ENCODE assay signal across 9 cellular contexts in the genomic region with DNA sequence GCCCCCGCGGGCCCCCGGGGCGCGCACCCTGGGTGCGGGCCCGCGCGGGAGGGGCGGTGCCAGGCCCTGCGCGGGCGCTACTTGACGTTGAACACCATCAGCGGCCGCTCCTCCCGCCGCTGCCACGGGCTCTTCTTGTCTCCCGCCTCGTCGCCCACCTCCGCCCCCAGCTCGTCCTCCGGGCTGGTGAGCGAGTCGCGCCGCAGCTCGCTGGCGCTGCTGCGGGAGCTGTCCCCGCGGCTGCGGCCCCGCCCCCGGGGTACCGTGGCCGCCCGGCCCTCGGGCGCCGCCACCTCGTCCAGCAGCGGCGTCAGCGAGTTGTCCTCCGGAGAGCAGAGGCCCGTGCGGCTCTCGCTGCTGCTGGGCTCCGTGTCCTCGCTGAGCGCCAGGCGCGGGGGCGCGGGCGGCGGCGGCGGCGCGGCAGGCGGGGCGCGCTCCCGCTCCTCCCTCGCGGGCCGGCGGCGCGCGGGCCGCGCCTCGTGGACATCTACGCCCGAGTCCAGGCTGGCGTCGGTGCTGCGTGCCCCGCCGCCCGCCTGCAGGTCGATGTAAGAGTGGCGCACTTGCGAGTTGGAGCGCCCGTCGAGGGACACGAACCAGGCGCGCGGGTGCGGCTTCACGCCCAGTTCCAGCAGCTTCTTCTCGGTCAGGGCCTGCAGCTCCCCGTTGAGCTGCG. TPM values are rescaled to one million over a fixed set of nuclear protein-coding genes. Genes with fewer than 3 reads are reported as not detected.
A peak's percentile ranks its signal among the peaks of the same experiment; 100 is the strongest.
DNase-seq lines count a peak whose midpoint lies in the region; ATAC-seq, FAIRE-seq and TF ChIP-seq lines count a peak whose summit lies in the region.
"Had no signal": no experiment of that assay in that cellular context is flagged by ENCODE, and none has a peak within 500 bp of the region (broad histone marks: within the 10 kb centered on the region; RNA-seq: fewer than 3 reads in every experiment).

No MANE protein-coding gene starts in this region.

- TF ChIP-seq CTCF in right lobe of liver (IDR thresholded peaks at IDR 0.05) (no peak), HepG2 (CRISPR knock-in tag; IDR thresholded peaks at IDR 0.05) (no peak), uterus (IDR thresholded peaks at IDR 0.05) (no peak)

- peaks cover 7% of the 10 kb centered on the region for H3K4me1 Mint-ChIP-seq in activated naive CD8-positive, alpha-beta T cell treated with anti-CD3 and anti-CD28 coated beads for 36 hours

- H3K27ac ChIP-seq in right lobe of liver: no peak overlapping the region
- H3K27ac ChIP-seq in HepG2 (ENCODE audit: extremely low read length, insufficient read depth, low read length): no peak overlapping the region
- H3K27ac ChIP-seq in uterus: peak overlapping the region; percentile 60 to 77
- H3K27ac ChIP-seq: adrenal gland had no signal

- H3K9ac ChIP-seq in HepG2 (ENCODE audit: insufficient read depth, low read depth, low read length): no peak overlapping the region

- H3K4me3 Mint-ChIP-seq in activated naive CD8-positive, alpha-beta T cell treated with anti-CD3 and anti-CD28 coated beads for 36 hours: no peak overlapping the region

- no peaks in the 10 kb centered on the region for H3K27me3 Mint-ChIP-seq in activated naive CD8-positive, alpha-beta T cell treated with anti-CD3 and anti-CD28 coated beads for 36 hours

- no peaks in the 10 kb centered on the region for H4K20me1 ChIP-seq in HepG2 (ENCODE audit: insufficient read depth, low read length)

- peaks cover 0 to 25% (median 10%) of the 10 kb centered on the region in 4 donors for H3K36me3 ChIP-seq in right lobe of liver
- H3K36me3 ChIP-seq in HepG2 (replicated peaks in 1 of 2; ENCODE audit: control insufficient read depth in 1 of 2, insufficient read depth in 2 of 2, low read length in 2 of 2): peaks cover 9 to 30% of the 10 kb centered on the region in 2 experiments
- no peaks in the 10 kb centered on the region for H3K36me3 ChIP-seq in uterus

- POLR2A ChIA-PET in HepG2 (lab: Yijun Ruan, JAX): interaction anchor here (1.1 to 4.8 kb wide), 3 partner anchors 9 to 22 kb away, joined by 5 to 24 read pairs (median 8); a partner anchor contains a TSS

- ATAC-seq in right lobe of liver (peak; percentile 20 to 37 (median 32)), HepG2 (no peak), HG03432 (IDR thresholded peaks at IDR 0.05; ENCODE audit: unreplicated experiment) (no peak)

- intact Hi-C loops in right lobe of liver (cut with DNase I) (loop anchor here in 1 of 2 donors (10.0 kb wide), 1 partner anchor 139 kb away; a partner anchor contains a TSS), HepG2 (cut with micrococcal nuclease; ENCODE audit: unreplicated experiment) (loop anchor here (10.0 kb wide), 1 partner anchor 171 kb away; no protein-coding TSS in a partner anchor), uterus (cut with DNase I; ENCODE audit: low total_unique reads) (no loop called here)

- H3K27ac Mint-ChIP-seq in activated naive CD8-positive, alpha-beta T cell treated with anti-CD3 and anti-CD28 coated beads for 36 hours: no peak overlapping the region

- DNase-seq in right lobe of liver (peak in 1 of 3 donors; percentile 50), HepG2 (ENCODE audit: low spot score) (no peak), islet precursor cell (peak; percentile 79), uterus (peak in 1 of 2 donors; percentile 54), NCI-H69 (lab: John Stamatoyannopoulos, UW) (no peak), foreskin melanocyte (no peak)
- peak; percentile 39 for DNase-seq in activated naive CD8-positive, alpha-beta T cell treated with anti-CD3 and anti-CD28 coated beads for 36 hours

- H3K27me3 ChIP-seq in right lobe of liver: no peaks in the 10 kb centered on the region
- H3K27me3 ChIP-seq in HepG2 (ENCODE audit: control insufficient read depth in 1 of 2, insufficient read depth in 2 of 2, low read length in 2 of 2): peaks cover 8 to 10% of the 10 kb centered on the region in 2 experiments; a peak in 3 of 5 replicates
- H3K27me3 ChIP-seq in uterus: no peaks in the 10 kb centered on the region
- H3K27me3 ChIP-seq: adrenal gland had no signal

- H3K36me3 Mint-ChIP-seq in activated naive CD8-positive, alpha-beta T cell treated with anti-CD3 and anti-CD28 coated beads for 36 hours: peaks cover 3% of the 10 kb centered on the region

- TF ChIP-seq POLR2A in right lobe of liver (IDR thresholded peaks at IDR 0.05): no peak
- no peak for TF ChIP-seq POLR2A in HepG2 (IDR thresholded peaks at IDR 0.05; ENCODE audit: insufficient read depth in 1 of 2, low read depth in 2 of 2, low read length in 2 of 2)
- TF ChIP-seq POLR2A in uterus (IDR thresholded peaks at IDR 0.05): no peak

- WGBS in right lobe of liver (ENCODE audit: insufficient coverage, low coverage, low lambda C conversion rate, missing lambda C conversion rate): no CpG with 5 or more reads among the region's 101 CpGs
- WGBS in HepG2 (ENCODE audit: low lambda C conversion rate): 95% methylated on average over 99 of the region's 101 CpGs

- in situ Hi-C loops in HepG2 (cut with HindIII; ENCODE audit: extremely low pct_ligation_motif_present, low pct_unique_long_range_greater_than_20kb): no loop called here

- no peak overlapping the region for H3K4me2 ChIP-seq in HepG2 (ENCODE audit: low read depth, low read length)

- no peaks in the 10 kb centered on the region for H3K9me3 Mint-ChIP-seq in activated naive CD8-positive, alpha-beta T cell treated with anti-CD3 and anti-CD28 coated beads for 36 hours

- CTCF ChIA-PET in HepG2 (lab: Yijun Ruan, JAX; ENCODE audit: low intra/inter-chr PET ratio, low total read pairs): interaction anchor here (2.0 kb wide), 1 partner anchor 10 kb away, joined by 9 read pairs; a partner anchor contains a TSS

- TF ChIP-seq RAD21 in HepG2 (CRISPR knock-in tag; IDR thresholded peaks at IDR 0.05): no peak

- TF ChIP-seq EP300 in HepG2 (IDR thresholded peaks at IDR 0.05; ENCODE audit: low read depth in 2 of 2, low read length in 2 of 2) (no peak), HepG2 (CRISPR knock-in tag; IDR thresholded peaks at IDR 0.05; ENCODE audit: borderline replicate concordance) (no peak)

- H2AFZ ChIP-seq in HepG2 (ENCODE audit: low read length): no peak overlapping the region

- no peak for FAIRE-seq in HepG2 (lab: Jason Lieb, UNC)

- BruUV-seq in HepG2 (replicated peaks; lab: Mats Ljungman, UMichigan): no TSS peak

- H3K4me1 ChIP-seq in right lobe of liver: no peaks in the 10 kb centered on the region
- peaks cover 8% of the 10 kb centered on the region for H3K4me1 ChIP-seq in HepG2 (ENCODE audit: insufficient read depth, low read length)
- no peaks in the 10 kb centered on the region for H3K4me1 ChIP-seq in uterus
- H3K4me1 ChIP-seq: adrenal gland had no signal

- H3K4me3 ChIP-seq in right lobe of liver (no peak overlapping the region), HepG2 (replicated peaks in 1 of 3; ENCODE audit: insufficient read depth in 1 of 3, low read depth in 2 of 3, low read length in 3 of 3) (no peak overlapping the region), uterus (peak overlapping the region in 1 of 2 donors; percentile 45)

- no peaks in the 10 kb centered on the region for H3K79me2 ChIP-seq in HepG2 (ENCODE audit: insufficient read depth, low read length)

- no peaks in the 10 kb centered on the region for H3K9me3 ChIP-seq in right lobe of liver
- H3K9me3 ChIP-seq in HepG2 (ENCODE audit: low read length): no peaks in the 10 kb centered on the region
- H3K9me3 ChIP-seq in uterus: no peaks in the 10 kb centered on the region
- H3K9me3 ChIP-seq: adrenal gland had no signal

RNA-seq across cellular contexts. Expression of a gene that starts 8.7 kb away (rescaled TPM):
- total RNA-seq in right lobe of liver (100 to 1,000 TPM in 5 of 6 experiments, 10 to 100 TPM in 1; 84.5 to 230 (median 150) TPM), HepG2 (2016; rRNA removed; fragmentation: Illumina TruSeq; extraction: Trizol) (41.2 and 86.6 TPM in 2 replicates), uterus (100 to 1,000 TPM; 101 to 178 (median 120) TPM)
- 14.7 and 16.4 TPM in 2 replicates for total RNA-seq in HepG2 (2016; cell fraction: cytosol; rRNA removed; fragmentation: Illumina TruSeq; extraction: Trizol; ENCODE audit: low read depth)
- total RNA-seq in HepG2 (2016; cell fraction: insoluble cytoplasmic fraction; rRNA removed; fragmentation: Illumina TruSeq; extraction: Trizol): 36.4 and 95.6 TPM in 2 replicates
- total RNA-seq in HepG2 (2016; cell fraction: membrane; rRNA removed; fragmentation: Illumina TruSeq; extraction: Trizol): 24.9 and 32.7 TPM in 2 replicates
- 81.7 and 101 TPM in 2 replicates for total RNA-seq in HepG2 (2016; cell fraction: nucleus; rRNA removed; fragmentation: Illumina TruSeq; extraction: Trizol)
- polyA plus RNA-seq in HepG2 (2011; rRNA removed): 143 and 195 TPM in 2 replicates
- 82.9 and 130 TPM in 2 replicates for polyA plus RNA-seq in HepG2 (2011; cell fraction: cytosol; rRNA removed)
- 653 and 705 TPM in 2 replicates for polyA plus RNA-seq in HepG2 (2011; cell fraction: nucleus; rRNA removed)
- polyA plus RNA-seq in HepG2 (2012): 166 and 219 TPM in 2 replicates
- 23.3 and 23.7 TPM in 2 replicates for polyA plus RNA-seq in HepG2 (2016; cell fraction: cytosol; fragmentation: Illumina TruSeq; extraction: Trizol; ENCODE audit: low read depth)
- polyA plus RNA-seq in HepG2 (2016; cell fraction: insoluble cytoplasmic fraction; fragmentation: Illumina TruSeq; extraction: Trizol; ENCODE audit: low read depth): 50.3 and 62.4 TPM in 2 replicates
- polyA plus RNA-seq in HepG2 (2016; cell fraction: membrane; fragmentation: Illumina TruSeq; extraction: Trizol; ENCODE audit: low read depth): 32.0 and 32.7 TPM in 2 replicates
- polyA plus RNA-seq in HepG2 (2016; cell fraction: nucleus; fragmentation: Illumina TruSeq; extraction: Trizol; ENCODE audit: insufficient read depth, low read depth): 211 and 219 TPM in 2 replicates
- 65.4 and 170 TPM in 2 replicates for polyA minus RNA-seq in HepG2 (2011; rRNA and poly(A)+ RNA removed; ENCODE audit: low replicate concordance)
- polyA minus RNA-seq in HepG2 (2011; cell fraction: cytosol; rRNA and poly(A)+ RNA removed): 146 and 172 TPM in 2 replicates
- 48.2 and 74.1 TPM in 2 replicates for polyA minus RNA-seq in HepG2 (2011; cell fraction: nucleus; rRNA and poly(A)+ RNA removed)
- 10 to 100 TPM; 34.4 to 36.1 TPM for total RNA-seq in activated naive CD8-positive, alpha-beta T cell treated with anti-CD3 and anti-CD28 coated beads for 36 hours

RNA-seq across cellular contexts. Expression of a gene that starts 9.9 kb away (rescaled TPM):
- under 1 TPM; 0.16 to 0.68 (median 0.39) TPM for total RNA-seq in right lobe of liver
- 1.0 and 1.8 TPM in 2 replicates for total RNA-seq in HepG2 (2016; rRNA removed; fragmentation: Illumina TruSeq; extraction: Trizol)
- 0.44 and 1.2 TPM in 2 replicates for total RNA-seq in HepG2 (2016; cell fraction: cytosol; rRNA removed; fragmentation: Illumina TruSeq; extraction: Trizol; ENCODE audit: low read depth)
- total RNA-seq in HepG2 (2016; cell fraction: insoluble cytoplasmic fraction; rRNA removed; fragmentation: Illumina TruSeq; extraction: Trizol): 0.97 and 2.0 TPM in 2 replicates
- 1.4 and 2.0 TPM in 2 replicates for total RNA-seq in HepG2 (2016; cell fraction: membrane; rRNA removed; fragmentation: Illumina TruSeq; extraction: Trizol)
- 1.8 and 2.4 TPM in 2 replicates for total RNA-seq in HepG2 (2016; cell fraction: nucleus; rRNA removed; fragmentation: Illumina TruSeq; extraction: Trizol)
- 3.6 and 5.8 TPM in 2 replicates for polyA plus RNA-seq in HepG2 (2011; rRNA removed)
- polyA plus RNA-seq in HepG2 (2011; cell fraction: cytosol; rRNA removed): 3.3 and 4.9 TPM in 2 replicates
- polyA plus RNA-seq in HepG2 (2011; cell fraction: nucleus; rRNA removed): 5.7 and 6.2 TPM in 2 replicates
- 3.9 and 7.7 TPM in 2 replicates for polyA plus RNA-seq in HepG2 (2012)
- 0.99 and 1.1 TPM in 2 replicates for polyA plus RNA-seq in HepG2 (2016; cell fraction: cytosol; fragmentation: Illumina TruSeq; extraction: Trizol; ENCODE audit: low read depth)
- polyA plus RNA-seq in HepG2 (2016; cell fraction: insoluble cytoplasmic fraction; fragmentation: Illumina TruSeq; extraction: Trizol; ENCODE audit: low read depth): 0.66 and 0.71 TPM in 2 replicates
- polyA plus RNA-seq in HepG2 (2016; cell fraction: membrane; fragmentation: Illumina TruSeq; extraction: Trizol; ENCODE audit: low read depth): 0.84 and 1.1 TPM in 2 replicates
- polyA plus RNA-seq in HepG2 (2016; cell fraction: nucleus; fragmentation: Illumina TruSeq; extraction: Trizol; ENCODE audit: insufficient read depth, low read depth): 3.3 and 3.5 TPM in 2 replicates
- polyA minus RNA-seq in HepG2 (2011; rRNA and poly(A)+ RNA removed; ENCODE audit: low replicate concordance): 1.3 and 9.8 TPM in 2 replicates
- polyA minus RNA-seq in HepG2 (2011; cell fraction: cytosol; rRNA and poly(A)+ RNA removed): 3.0 and 3.8 TPM in 2 replicates
- 1.3 and 2.7 TPM in 2 replicates for polyA minus RNA-seq in HepG2 (2011; cell fraction: nucleus; rRNA and poly(A)+ RNA removed)
- total RNA-seq in activated naive CD8-positive, alpha-beta T cell treated with anti-CD3 and anti-CD28 coated beads for 36 hours: under 1 TPM; 0.14 to 0.19 TPM
- total RNA-seq in uterus: 10 to 100 TPM in 3 of 4 donors, under 1 TPM in 1; 0.77 to 32.1 (median 14.2) TPM

RNA-seq across cellular contexts. Expression of a gene that starts 29.2 kb away (rescaled TPM):
- total RNA-seq in right lobe of liver: 100 to 1,000 TPM in 2 of 6 experiments, 10 to 100 TPM in 4; 56.3 to 111 (median 64.6) TPM
- 119 and 151 TPM in 2 replicates for total RNA-seq in HepG2 (2016; rRNA removed; fragmentation: Illumina TruSeq; extraction: Trizol)
- total RNA-seq in HepG2 (2016; cell fraction: cytosol; rRNA removed; fragmentation: Illumina TruSeq; extraction: Trizol; ENCODE audit: low read depth): 410 and 476 TPM in 2 replicates
- 99.0 and 156 TPM in 2 replicates for total RNA-seq in HepG2 (2016; cell fraction: insoluble cytoplasmic fraction; rRNA removed; fragmentation: Illumina TruSeq; extraction: Trizol)
- total RNA-seq in HepG2 (2016; cell fraction: membrane; rRNA removed; fragmentation: Illumina TruSeq; extraction: Trizol): 478 and 550 TPM in 2 replicates
- 88.4 and 102 TPM in 2 replicates for total RNA-seq in HepG2 (2016; cell fraction: nucleus; rRNA removed; fragmentation: Illumina TruSeq; extraction: Trizol)
- polyA plus RNA-seq in HepG2 (2011; rRNA removed): 144 and 164 TPM in 2 replicates
- 120 and 173 TPM in 2 replicates for polyA plus RNA-seq in HepG2 (2011; cell fraction: cytosol; rRNA removed)
- 432 and 489 TPM in 2 replicates for polyA plus RNA-seq in HepG2 (2011; cell fraction: nucleus; rRNA removed)
- polyA plus RNA-seq in HepG2 (2012): 90.6 and 129 TPM in 2 replicates
- polyA plus RNA-seq in HepG2 (2016; cell fraction: cytosol; fragmentation: Illumina TruSeq; extraction: Trizol; ENCODE audit: low read depth): 809 and 889 TPM in 2 replicates
- 161 and 204 TPM in 2 replicates for polyA plus RNA-seq in HepG2 (2016; cell fraction: insoluble cytoplasmic fraction; fragmentation: Illumina TruSeq; extraction: Trizol; ENCODE audit: low read depth)
- 764 and 806 TPM in 2 replicates for polyA plus RNA-seq in HepG2 (2016; cell fraction: membrane; fragmentation: Illumina TruSeq; extraction: Trizol; ENCODE audit: low read depth)
- 299 and 303 TPM in 2 replicates for polyA plus RNA-seq in HepG2 (2016; cell fraction: nucleus; fragmentation: Illumina TruSeq; extraction: Trizol; ENCODE audit: insufficient read depth, low read depth)
- polyA minus RNA-seq in HepG2 (2011; rRNA and poly(A)+ RNA removed; ENCODE audit: low replicate concordance): 136 and 157 TPM in 2 replicates
- polyA minus RNA-seq in HepG2 (2011; cell fraction: cytosol; rRNA and poly(A)+ RNA removed): 35.4 and 57.5 TPM in 2 replicates
- polyA minus RNA-seq in HepG2 (2011; cell fraction: nucleus; rRNA and poly(A)+ RNA removed): 45.3 and 47.1 TPM in 2 replicates
- 100 to 1,000 TPM; 193 to 200 TPM for total RNA-seq in activated naive CD8-positive, alpha-beta T cell treated with anti-CD3 and anti-CD28 coated beads for 36 hours
- total RNA-seq in uterus: 10 to 100 TPM; 41.9 to 77.6 (median 50.7) TPM

RNA-seq across cellular contexts. Expression of a gene that starts 35.7 kb away (rescaled TPM):
- 1 to 10 TPM in 2 of 6 experiments, under 1 TPM in 3, not detected in 1; 0.37 to 1.5 (median 0.49) TPM for total RNA-seq in right lobe of liver
- total RNA-seq in HepG2 (2016; rRNA removed; fragmentation: Illumina TruSeq; extraction: Trizol): 0.38 and 0.41 TPM in 2 replicates
- total RNA-seq in HepG2 (2016; cell fraction: cytosol; rRNA removed; fragmentation: Illumina TruSeq; extraction: Trizol; ENCODE audit: low read depth): 0.30 TPM in 1 of 2 replicates, not detected in the other
- total RNA-seq in HepG2 (2016; cell fraction: insoluble cytoplasmic fraction; rRNA removed; fragmentation: Illumina TruSeq; extraction: Trizol): 0.22 and 0.37 TPM in 2 replicates
- 0.19 and 0.83 TPM in 2 replicates for total RNA-seq in HepG2 (2016; cell fraction: membrane; rRNA removed; fragmentation: Illumina TruSeq; extraction: Trizol)
- total RNA-seq in HepG2 (2016; cell fraction: nucleus; rRNA removed; fragmentation: Illumina TruSeq; extraction: Trizol): 0.37 and 0.44 TPM in 2 replicates
- polyA plus RNA-seq in HepG2 (2011; rRNA removed): 1.1 and 1.9 TPM in 2 replicates
- polyA plus RNA-seq in HepG2 (2011; cell fraction: cytosol; rRNA removed): 0.42 and 0.63 TPM in 2 replicates
- polyA plus RNA-seq in HepG2 (2011; cell fraction: nucleus; rRNA removed): 11.3 and 12.6 TPM in 2 replicates
- polyA plus RNA-seq in HepG2 (2012): 2.4 and 4.7 TPM in 2 replicates
- polyA plus RNA-seq in HepG2 (2016; cell fraction: cytosol; fragmentation: Illumina TruSeq; extraction: Trizol; ENCODE audit: low read depth): 0.27 TPM in 1 of 2 replicates, not detected in the other
- polyA plus RNA-seq in HepG2 (2016; cell fraction: insoluble cytoplasmic fraction; fragmentation: Illumina TruSeq; extraction: Trizol; ENCODE audit: low read depth): 0.25 TPM in 1 of 2 replicates, not detected in the other
- polyA plus RNA-seq in HepG2 (2016; cell fraction: membrane; fragmentation: Illumina TruSeq; extraction: Trizol; ENCODE audit: low read depth): 0.40 TPM in 1 of 2 replicates, not detected in the other
- polyA plus RNA-seq in HepG2 (2016; cell fraction: nucleus; fragmentation: Illumina TruSeq; extraction: Trizol; ENCODE audit: insufficient read depth, low read depth): 0.60 and 1.3 TPM in 2 replicates
- polyA minus RNA-seq in HepG2 (2011; rRNA and poly(A)+ RNA removed; ENCODE audit: low replicate concordance): 0.74 and 1.3 TPM in 2 replicates
- 0.26 and 0.69 TPM in 2 replicates for polyA minus RNA-seq in HepG2 (2011; cell fraction: cytosol; rRNA and poly(A)+ RNA removed)
- polyA minus RNA-seq in HepG2 (2011; cell fraction: nucleus; rRNA and poly(A)+ RNA removed): 1.9 and 2.4 TPM in 2 replicates
- total RNA-seq in activated naive CD8-positive, alpha-beta T cell treated with anti-CD3 and anti-CD28 coated beads for 36 hours: under 1 TPM; 0.36 to 0.62 TPM
- total RNA-seq in uterus: 1 to 10 TPM in 2 of 4 donors, not detected in 2; 7.4 to 7.7 TPM

RNA-seq across cellular contexts. Expression of a gene that starts 45.4 kb away (rescaled TPM):
- total RNA-seq in right lobe of liver (under 1 TPM in 2 of 6 experiments, not detected in 4; 0.12 to 0.75 TPM), HepG2 (2016; rRNA removed; fragmentation: Illumina TruSeq; extraction: Trizol) (not detected in 2 replicates), uterus (under 1 TPM in 1 of 4 donors, not detected in 3; 0.69 TPM)
- total RNA-seq in HepG2 (2016; cell fraction: cytosol; rRNA removed; fragmentation: Illumina TruSeq; extraction: Trizol; ENCODE audit: low read depth): not detected in 2 replicates
- 0.04 TPM in 1 of 2 replicates, not detected in the other for total RNA-seq in HepG2 (2016; cell fraction: insoluble cytoplasmic fraction; rRNA removed; fragmentation: Illumina TruSeq; extraction: Trizol)
- total RNA-seq in HepG2 (2016; cell fraction: membrane; rRNA removed; fragmentation: Illumina TruSeq; extraction: Trizol): 0.31 TPM in 1 of 2 replicates, not detected in the other
- total RNA-seq in HepG2 (2016; cell fraction: nucleus; rRNA removed; fragmentation: Illumina TruSeq; extraction: Trizol): not detected in 2 replicates
- polyA plus RNA-seq in HepG2 (2011; rRNA removed): 0.25 and 0.33 TPM in 2 replicates
- 0.32 and 0.42 TPM in 2 replicates for polyA plus RNA-seq in HepG2 (2011; cell fraction: cytosol; rRNA removed)
- polyA plus RNA-seq in HepG2 (2011; cell fraction: nucleus; rRNA removed): 0.97 and 1.1 TPM in 2 replicates
- 0.11 and 0.43 TPM in 2 replicates for polyA plus RNA-seq in HepG2 (2012)
- 0.18 TPM in 2 replicates for polyA plus RNA-seq in HepG2 (2016; cell fraction: cytosol; fragmentation: Illumina TruSeq; extraction: Trizol; ENCODE audit: low read depth)
- 0.21 and 0.33 TPM in 2 replicates for polyA plus RNA-seq in HepG2 (2016; cell fraction: insoluble cytoplasmic fraction; fragmentation: Illumina TruSeq; extraction: Trizol; ENCODE audit: low read depth)
- polyA plus RNA-seq in HepG2 (2016; cell fraction: membrane; fragmentation: Illumina TruSeq; extraction: Trizol; ENCODE audit: low read depth): 0.07 TPM in 1 of 2 replicates, not detected in the other
- 0.33 TPM in 1 of 2 replicates, not detected in the other for polyA plus RNA-seq in HepG2 (2016; cell fraction: nucleus; fragmentation: Illumina TruSeq; extraction: Trizol; ENCODE audit: insufficient read depth, low read depth)
- polyA minus RNA-seq in HepG2 (2011; rRNA and poly(A)+ RNA removed; ENCODE audit: low replicate concordance): 0.48 TPM in 1 of 2 replicates, not detected in the other
- polyA minus RNA-seq in HepG2 (2011; cell fraction: cytosol; rRNA and poly(A)+ RNA removed): not detected in 2 replicates
- polyA minus RNA-seq in HepG2 (2011; cell fraction: nucleus; rRNA and poly(A)+ RNA removed): 0.50 TPM in 1 of 2 replicates, not detected in the other
- under 1 TPM; 0.08 to 0.16 TPM for total RNA-seq in activated naive CD8-positive, alpha-beta T cell treated with anti-CD3 and anti-CD28 coated beads for 36 hours

Comparison
In these comparisons a context has a peak if more than half of its experiments do, and no peak if none do; other contexts are left out.
1. ATAC-seq: peak in right lobe of liver (4 of 4); none in HepG2 (single experiment) and HG03432 (single experiment).
2. DNase-seq: peak in activated naive CD8-positive, alpha-beta T cell treated with anti-CD3 and anti-CD28 coated beads for 36 hours (single experiment) and islet precursor cell (single experiment); none in HepG2 (single experiment), NCI-H69 (single experiment) and foreskin melanocyte (single experiment).
3. H3K27ac ChIP-seq: peak in uterus (2 of 2); none in right lobe of liver (0 of 3) and HepG2 (single experiment).